ENCODE assay signal across 7 cellular contexts in the genomic region with DNA sequence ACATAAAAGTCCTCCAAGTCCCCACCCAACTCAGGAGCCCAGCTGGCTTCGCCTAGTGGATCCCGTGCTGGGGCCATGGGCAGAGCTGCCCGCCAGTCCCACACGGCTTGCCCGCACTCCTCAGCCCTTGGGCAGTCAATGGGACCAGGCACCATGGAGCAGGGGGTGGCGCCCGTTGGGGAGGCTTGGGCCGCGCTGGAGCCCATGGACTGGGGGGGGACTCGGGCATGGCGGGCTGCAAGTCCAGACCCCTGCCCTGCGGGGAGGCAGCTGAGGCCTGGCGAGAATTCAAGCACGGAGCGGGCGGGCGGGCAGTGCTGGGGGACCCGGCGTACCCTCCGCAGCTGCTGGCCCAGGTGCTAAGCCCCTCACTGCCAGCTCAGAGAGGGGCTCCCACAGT.
"Had no signal": no experiment of that assay in that cellular context is flagged by ENCODE, and none has a peak within 500 bp of the region (broad histone marks: within the 10 kb centered on the region; RNA-seq: fewer than 3 reads in every experiment).

No MANE protein-coding gene starts in this region.

- H3K36me3 ChIP-seq: HAP-1 had no signal

- ATAC-seq: HCT116, K562 had no signal

- H3K9me3 ChIP-seq: HAP-1 had no signal

- DNase-seq: GM23248, GOT3, H7, IMR-90 had no signal

- H3K27ac ChIP-seq: GM23248 had no signal

- H3K4me3 ChIP-seq: GM23248, HAP-1, K562 had no signal

- H3K4me1 ChIP-seq: HAP-1 had no signal
